2 cellular contexts compared by ENCODE assay signal in genomic region chr6:168086066-168086465, GRCh38.
A peak's percentile ranks its signal among the peaks of the same experiment; 100 is the strongest.
TF ChIP-seq lines count a peak whose summit lies in the region.

No MANE protein-coding gene starts in this region.

TF ChIP-seq in HEK293, 187 proteins besides CTCF, POLR2A, EP300 and RAD21:
- TF ChIP-seq EGR2 (tag by site-specific recombination; IDR thresholded peaks at IDR 0.05; ENCODE audit: low read depth) (peak; percentile 50; the same call in 1 of the 2 replicates), ZNF626 (tag by site-specific recombination; IDR thresholded peaks at IDR 0.05) (no peak)

TF ChIP-seq in H1, 55 proteins besides CTCF, POLR2A, EP300 and RAD21:
- TF ChIP-seq FOSL1 (IDR thresholded peaks at IDR 0.05; ENCODE audit: insufficient read depth, low read depth, low read length) (no peak), TBP (IDR thresholded peaks at IDR 0.05; ENCODE audit: low read depth, low read length) (no peak), E2F6 (IDR thresholded peaks at IDR 0.05) (no peak)
